In the genomic region with DNA sequence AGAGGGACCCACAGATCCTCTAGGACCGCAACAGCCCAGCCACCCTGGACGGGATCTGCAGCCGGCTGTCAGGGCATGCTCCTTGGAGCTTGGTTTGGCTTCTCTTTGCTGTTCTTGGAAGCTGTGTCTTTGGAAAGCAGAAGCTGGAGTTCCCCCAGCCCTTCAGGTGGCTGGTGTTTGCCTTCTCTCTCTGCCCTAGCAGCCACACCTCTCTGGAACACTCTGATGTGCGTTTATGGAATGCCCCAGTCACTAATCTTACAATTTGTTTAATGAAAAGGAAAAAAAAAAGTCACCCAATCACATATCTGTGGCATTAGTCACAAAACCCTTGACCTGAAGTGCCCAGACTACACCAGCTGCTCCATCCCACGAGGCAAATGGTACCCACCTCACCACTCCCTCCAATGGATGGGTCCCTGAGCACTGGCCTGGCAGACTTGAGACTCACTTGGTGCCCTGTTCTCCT, we compare ENCODE assay signal across 11 cellular contexts.
DNase-seq lines count a peak whose midpoint lies in the region; ATAC-seq and TF ChIP-seq lines count a peak whose summit lies in the region.
"Had no signal": no experiment of that assay in that cellular context is flagged by ENCODE, and none has a peak within 500 bp of the region (broad histone marks: within the 10 kb centered on the region; RNA-seq: fewer than 3 reads in every experiment).

No MANE protein-coding gene starts in this region.

- CTCF ChIA-PET in activated CD4-positive, alpha-beta memory T cell treated with anti-CD3 and anti-CD28 coated beads, Interleukin-2, amount 10 ng/mL, durations not matched to agents 7 days and 5 days (lab: Charles Lee), result no interaction called here

- H3K9me3 Mint-ChIP-seq in activated T-helper 17 cell treated with anti-CD3 and anti-CD28 coated beads, Interleukin-2, amount 50 U/mL, for 72 hours, result no peaks in the 10 kb centered on the region
- peaks cover 2% of the 10 kb centered on the region for H3K9me3 Mint-ChIP-seq in activated CD4-positive, alpha-beta memory T cell treated with anti-CD3 and anti-CD28 coated beads, Interleukin-2, amount 10 ng/mL, durations not matched to agents 7 days and 5 days

- no peaks in the 10 kb centered on the region for H3K36me3 Mint-ChIP-seq in activated T-helper 17 cell treated with anti-CD3 and anti-CD28 coated beads, Interleukin-2, amount 50 U/mL, for 72 hours (ENCODE audit: low read depth)
- no peaks in the 10 kb centered on the region for H3K36me3 Mint-ChIP-seq in activated CD4-positive, alpha-beta memory T cell treated with anti-CD3 and anti-CD28 coated beads, Interleukin-2, amount 10 ng/mL, durations not matched to agents 7 days and 5 days (ENCODE audit: low read depth)

- no peak overlapping the region for H3K27ac Mint-ChIP-seq in activated T-helper 17 cell treated with anti-CD3 and anti-CD28 coated beads, Interleukin-2, amount 50 U/mL, for 72 hours
- no peak overlapping the region for H3K27ac Mint-ChIP-seq in activated CD4-positive, alpha-beta memory T cell treated with anti-CD3 and anti-CD28 coated beads, Interleukin-2, amount 10 ng/mL, durations not matched to agents 7 days and 5 days
- H3K27ac Mint-ChIP-seq: progenitor cell of endocrine pancreas had no signal

- H3K4me3 ChIP-seq in epithelial cell of esophagus (ENCODE audit: low read length) (no peak overlapping the region), retinal pigment epithelial cell (ENCODE audit: low read length) (no peak overlapping the region)
- H3K4me3 ChIP-seq: tibial artery had no signal

- no peak overlapping the region for H3K4me3 Mint-ChIP-seq in activated T-helper 17 cell treated with anti-CD3 and anti-CD28 coated beads, Interleukin-2, amount 50 U/mL, for 72 hours
- H3K4me3 Mint-ChIP-seq in activated CD4-positive, alpha-beta memory T cell treated with anti-CD3 and anti-CD28 coated beads, Interleukin-2, amount 10 ng/mL, durations not matched to agents 7 days and 5 days, result no peak overlapping the region

- peak; percentile 35 for DNase-seq in H4 (ENCODE audit: low spot score)
- peak; percentile 60 for DNase-seq in NCI-H2196 treated with DMSO at 0.1 percent for 48 hours (lab: John Stamatoyannopoulos, UW; ENCODE audit: unreplicated experiment)
- peak; percentile 60 for DNase-seq in epithelial cell of esophagus (ENCODE audit: low read depth)
- peak; percentile 63 for DNase-seq in retinal pigment epithelial cell (ENCODE audit: low read depth)
- no peak for DNase-seq in activated CD4-positive, alpha-beta memory T cell treated with anti-CD3 and anti-CD28 coated beads, Interleukin-2, amount 10 ng/mL, durations not matched to agents 7 days and 5 days
- DNase-seq in left lobe of liver (ENCODE audit: low spot score), result no peak
- DNase-seq: activated CD8-positive, alpha-beta memory T cell treated with anti-CD3 and anti-CD28 coated beads, Interleukin-2, amount 50 U/mL, for 4 hours; KG1; tibial artery had no signal

- H3K4me1 Mint-ChIP-seq in activated T-helper 17 cell treated with anti-CD3 and anti-CD28 coated beads, Interleukin-2, amount 50 U/mL, for 72 hours, result no peaks in the 10 kb centered on the region
- no peaks in the 10 kb centered on the region for H3K4me1 Mint-ChIP-seq in activated CD4-positive, alpha-beta memory T cell treated with anti-CD3 and anti-CD28 coated beads, Interleukin-2, amount 10 ng/mL, durations not matched to agents 7 days and 5 days

- POLR2A ChIA-PET in activated CD4-positive, alpha-beta memory T cell treated with anti-CD3 and anti-CD28 coated beads, Interleukin-2, amount 10 ng/mL, durations not matched to agents 7 days and 5 days (lab: Charles Lee), result no interaction called here

- no peak for TF ChIP-seq CTCF in epithelial cell of esophagus (IDR thresholded peaks at IDR 0.05; ENCODE audit: insufficient read depth, low read depth, low read length, missing control alignments)
- TF ChIP-seq CTCF in retinal pigment epithelial cell (conservative IDR thresholded peaks at IDR 0.05; ENCODE audit: low read depth, low read length), result no peak

- H3K27me3 Mint-ChIP-seq in activated T-helper 17 cell treated with anti-CD3 and anti-CD28 coated beads, Interleukin-2, amount 50 U/mL, for 72 hours, result peaks cover 6% of the 10 kb centered on the region
- no peaks in the 10 kb centered on the region for H3K27me3 Mint-ChIP-seq in activated CD4-positive, alpha-beta memory T cell treated with anti-CD3 and anti-CD28 coated beads, Interleukin-2, amount 10 ng/mL, durations not matched to agents 7 days and 5 days

- ATAC-seq in activated T-helper 17 cell treated with anti-CD3 and anti-CD28 coated beads, Interleukin-2, amount 50 U/mL, for 72 hours (replicated peaks), result no peak
- no peak for ATAC-seq in left lobe of liver

Comparison
In these comparisons a context has a peak if more than half of its experiments do, and no peak if none do; other contexts are left out.
1. DNase-seq: peak in H4 (single experiment), NCI-H2196 treated with DMSO at 0.1 percent for 48 hours (single experiment), epithelial cell of esophagus (single experiment) and retinal pigment epithelial cell (single experiment); none in activated CD4-positive, alpha-beta memory T cell treated with anti-CD3 and anti-CD28 coated beads, Interleukin-2, amount 10 ng/mL, durations not matched to agents 7 days and 5 days (single experiment) and left lobe of liver (single experiment).